In genomic region chr11:64268028-64268686, GRCh38 we compare ENCODE assay signal across 7 cellular contexts. TPM values are rescaled to one million over a fixed set of nuclear protein-coding genes. Genes with fewer than 3 reads are reported as not detected.
DNase-seq lines count a peak whose midpoint lies in the region; ATAC-seq and TF ChIP-seq lines count a peak whose summit lies in the region.

No MANE protein-coding gene starts in this region.

- in situ Hi-C loops in KBM-7 (cut with MboI; ENCODE audit: low pct_unique_long_range_greater_than_20kb, low sequenced_read_pairs) = no loop called here

- POLR2A ChIA-PET in activated CD8-positive, alpha-beta T cell treated with anti-CD3 and anti-CD28 coated beads for 36 hours (lab: Charles Lee) = interaction anchor here (0.9 to 6.6 kb wide), 10 partner anchors 9 to 64 kb away, joined by 3 to 132 read pairs (median 10); partner anchors contain the start of genes BAD, ESRRA, GPR137 and PLCB3

- no peak for ATAC-seq in activated CD8-positive, alpha-beta T cell treated with anti-CD3 and anti-CD28 coated beads for 36 hours
- ATAC-seq in GM21381 (IDR thresholded peaks at IDR 0.05; ENCODE audit: unreplicated experiment) (no peak), HG02970 (IDR thresholded peaks at IDR 0.05; ENCODE audit: low FRiP score, unreplicated experiment) (no peak)

- H3K9me3 Mint-ChIP-seq in activated CD8-positive, alpha-beta T cell treated with anti-CD3 and anti-CD28 coated beads for 36 hours = no peaks in the 10 kb centered on the region

- H3K4me3 Mint-ChIP-seq in activated CD8-positive, alpha-beta T cell treated with anti-CD3 and anti-CD28 coated beads for 36 hours = peak overlapping the region; percentile 96

- peaks cover under 1 to 17% of the 10 kb centered on the region in 2 donors for H3K36me3 ChIP-seq in stomach smooth muscle (ENCODE audit: control insufficient read depth in 2 of 2, insufficient read depth in 2 of 2, low read length in 2 of 2)

- H3K36me3 Mint-ChIP-seq in activated CD8-positive, alpha-beta T cell treated with anti-CD3 and anti-CD28 coated beads for 36 hours (ENCODE audit: low read depth) = peaks cover 8% of the 10 kb centered on the region

- peaks cover 21% of the 10 kb centered on the region for H3K4me1 Mint-ChIP-seq in activated CD8-positive, alpha-beta T cell treated with anti-CD3 and anti-CD28 coated beads for 36 hours (ENCODE audit: low read depth)

- peak; percentile 57 for DNase-seq in KBM-7
- DNase-seq in activated CD8-positive, alpha-beta T cell treated with anti-CD3 and anti-CD28 coated beads for 36 hours = no peak
- no peak for DNase-seq in NCI-H2227 treated with DMSO at 0.1 percent for 48 hours (lab: John Stamatoyannopoulos, UW)

- no peak for TF ChIP-seq CTCF in activated CD8-positive, alpha-beta T cell treated with anti-CD3 and anti-CD28 coated beads for 36 hours (IDR thresholded peaks at IDR 0.05)

- peak overlapping the region; percentile 96 for H3K27ac ChIP-seq in stomach smooth muscle (ENCODE audit: low read length)

- peak overlapping the region; percentile 78 to 86 for H3K9ac ChIP-seq in stomach smooth muscle (ENCODE audit: low read length in 2 of 2)

- H3K4me1 ChIP-seq in stomach smooth muscle (ENCODE audit: control insufficient read depth, insufficient read depth, low read length) = peaks cover 35% of the 10 kb centered on the region

- no peaks in the 10 kb centered on the region for H3K9me3 ChIP-seq in iPS-18c (ENCODE audit: control insufficient read depth, insufficient read depth, low read length)
- no peaks in the 10 kb centered on the region for H3K9me3 ChIP-seq in stomach smooth muscle (ENCODE audit: control insufficient read depth in 2 of 2, low read length in 2 of 2)

- intact Hi-C loops in activated CD8-positive, alpha-beta T cell treated with anti-CD3 and anti-CD28 coated beads for 36 hours (cut with micrococcal nuclease) = no loop called here

- H3K27me3 Mint-ChIP-seq in activated CD8-positive, alpha-beta T cell treated with anti-CD3 and anti-CD28 coated beads for 36 hours = no peaks in the 10 kb centered on the region

- H3K27ac Mint-ChIP-seq in activated CD8-positive, alpha-beta T cell treated with anti-CD3 and anti-CD28 coated beads for 36 hours = peak overlapping the region; percentile 95

- CTCF ChIA-PET in activated CD8-positive, alpha-beta T cell treated with anti-CD3 and anti-CD28 coated beads for 36 hours (lab: Charles Lee) = interaction anchor here (1.2 to 6.1 kb wide), 8 partner anchors 16 to 87 kb away, joined by 3 to 77 read pairs (median 8); partner anchors contain the start of genes ESRRA, FERMT3 and PLCB3

- no peaks in the 10 kb centered on the region for H3K27me3 ChIP-seq in stomach smooth muscle (ENCODE audit: control insufficient read depth in 1 of 2, insufficient read depth in 2 of 2, low read length in 2 of 2)

- H3K4me3 ChIP-seq in iPS-18c (ENCODE audit: insufficient read depth, low read depth, low read length) (peak overlapping the region; percentile 87; the same call in 1 of the 2 replicates), stomach smooth muscle (ENCODE audit: low read length in 2 of 2) (peak overlapping the region; percentile 72 to 94)

RNA-seq across cellular contexts. Expression of gene BAD, which starts 16.3 kb away (rescaled TPM):
- 10 to 100 TPM; 17.2 to 17.7 TPM for total RNA-seq in activated CD8-positive, alpha-beta T cell treated with anti-CD3 and anti-CD28 coated beads for 36 hours

RNA-seq across cellular contexts. Expression of gene PLCB3, which starts 16.8 kb away (rescaled TPM):
- total RNA-seq in activated CD8-positive, alpha-beta T cell treated with anti-CD3 and anti-CD28 coated beads for 36 hours = 1 to 10 TPM; 8.7 to 9.6 TPM

RNA-seq across cellular contexts. Expression of gene GPR137, which starts 17.5 kb away (rescaled TPM):
- 10 to 100 TPM; 23.7 to 28.5 TPM for total RNA-seq in activated CD8-positive, alpha-beta T cell treated with anti-CD3 and anti-CD28 coated beads for 36 hours

RNA-seq across cellular contexts. Expression of gene PPP1R14B, which starts 21.4 kb away (rescaled TPM):
- total RNA-seq in activated CD8-positive, alpha-beta T cell treated with anti-CD3 and anti-CD28 coated beads for 36 hours = 100 to 1,000 TPM; 285 to 287 TPM

RNA-seq across cellular contexts. Expression of gene KCNK4, which starts 22.9 kb away (rescaled TPM):
- total RNA-seq in activated CD8-positive, alpha-beta T cell treated with anti-CD3 and anti-CD28 coated beads for 36 hours = under 1 TPM in 1 of 2 experiments, not detected in 1; 0.23 TPM
